16 cellular contexts compared by ENCODE assay signal in genomic region chr19:5907216-5907615, GRCh38. TPM values are rescaled to one million over a fixed set of nuclear protein-coding genes. Genes with fewer than 3 reads are reported as not detected.
A peak's percentile ranks its signal among the peaks of the same experiment; 100 is the strongest.
DNase-seq lines count a peak whose midpoint lies in the region; ATAC-seq, FAIRE-seq and TF ChIP-seq lines count a peak whose summit lies in the region.
"Had no signal": no experiment of that assay in that cellular context is flagged by ENCODE, and none has a peak within 500 bp of the region (broad histone marks: within the 10 kb centered on the region; RNA-seq: fewer than 3 reads in every experiment).

No MANE protein-coding gene starts in this region.

- H3K27me3 Mint-ChIP-seq in activated T-helper 1 cell treated with anti-CD3 and anti-CD28 coated beads, Interleukin-12 subunit alpha, Interleukin-12 subunit beta, Interleukin-2, Interleukin-4 antibody, amounts not matched to agents 30 ng/mL and 10 ng/mL and 1 ng/mL, durations not matched to agents 14 hours and 24 hours and 36 hours (ENCODE audit: insufficient read depth) = no peaks in the 10 kb centered on the region
- H3K27me3 Mint-ChIP-seq in stimulated activated naive CD8-positive, alpha-beta T cell treated with anti-CD3 and anti-CD28 coated beads, Interleukin-15, amount 100 ng/mL, for 72 hours = no peaks in the 10 kb centered on the region

- H3K4me1 Mint-ChIP-seq in activated T-helper 1 cell treated with anti-CD3 and anti-CD28 coated beads, Interleukin-12 subunit alpha, Interleukin-12 subunit beta, Interleukin-2, Interleukin-4 antibody, amounts not matched to agents 30 ng/mL and 10 ng/mL and 1 ng/mL, durations not matched to agents 14 hours and 24 hours and 36 hours (ENCODE audit: low read depth) = peaks cover 25% of the 10 kb centered on the region
- H3K4me1 Mint-ChIP-seq in stimulated activated naive CD8-positive, alpha-beta T cell treated with anti-CD3 and anti-CD28 coated beads, Interleukin-15, amount 100 ng/mL, for 72 hours = peaks cover 44% of the 10 kb centered on the region

- peak; percentile 22 for DNase-seq in stimulated activated CD4-positive, alpha-beta T cell treated with anti-CD3 and anti-CD28 coated beads, Interleukin-2, amount 100 ng/mL, for 4 hours (ENCODE audit: low read depth)
- no peak for DNase-seq in stimulated activated CD4-positive, alpha-beta T cell treated with anti-CD3 and anti-CD28 coated beads, Interleukin-2, amount 100 ng/mL, for 48 hours
- DNase-seq in activated T-helper 1 cell treated with anti-CD3 and anti-CD28 coated beads, Interleukin-12 subunit alpha, Interleukin-12 subunit beta, Interleukin-2, Interleukin-4 antibody, amounts not matched to agents 30 ng/mL and 10 ng/mL and 1 ng/mL, durations not matched to agents 14 hours and 24 hours and 36 hours (ENCODE audit: low spot score) = no peak
- DNase-seq in endothelial cell of umbilical vein (ENCODE audit: low read depth, low spot score) (peak; percentile 18), colonic mucosa (no peak), NCI-H2029 (lab: John Stamatoyannopoulos, UW) (no peak), RCC 7860 (ENCODE audit: low spot score) (no peak)
- no peak for DNase-seq in stimulated activated naive CD8-positive, alpha-beta T cell treated with anti-CD3 and anti-CD28 coated beads, Interleukin-15, amount 100 ng/mL, for 72 hours
- DNase-seq: amygdala, foreskin melanocyte, GOT3, midbrain, NCI-H187, NCI-H446, thyroid gland had no signal

- no peaks in the 10 kb centered on the region for H3K9me1 ChIP-seq in endothelial cell of umbilical vein (replicated peaks; ENCODE audit: control insufficient read depth, extremely low read depth, insufficient read depth, low read length)

- H3K79me2 ChIP-seq in endothelial cell of umbilical vein (ENCODE audit: control insufficient read depth, insufficient read depth, low read length) = peaks cover 13% of the 10 kb centered on the region

- peaks cover 0 to 2% of the 10 kb centered on the region in 2 experiments for H3K36me3 ChIP-seq in endothelial cell of umbilical vein (ENCODE audit: control insufficient read depth in 2 of 2, extremely low read depth in 1 of 2, insufficient read depth in 2 of 2, low read length in 2 of 2)
- H3K36me3 ChIP-seq in colonic mucosa = no peaks in the 10 kb centered on the region

- H3K4me3 ChIP-seq in endothelial cell of umbilical vein (replicated peaks in 1 of 3; ENCODE audit: insufficient read depth in 1 of 3, low read depth in 1 of 3, low read length in 3 of 3) = no peak overlapping the region
- no peak overlapping the region for H3K4me3 ChIP-seq in colonic mucosa
- H3K4me3 ChIP-seq: thyroid gland had no signal

- no peak overlapping the region for H3K4me2 ChIP-seq in endothelial cell of umbilical vein (ENCODE audit: insufficient read depth, low read length)

- H3K36me3 Mint-ChIP-seq in activated T-helper 1 cell treated with anti-CD3 and anti-CD28 coated beads, Interleukin-12 subunit alpha, Interleukin-12 subunit beta, Interleukin-2, Interleukin-4 antibody, amounts not matched to agents 30 ng/mL and 10 ng/mL and 1 ng/mL, durations not matched to agents 14 hours and 24 hours and 36 hours (ENCODE audit: low read depth) = peaks cover 2% of the 10 kb centered on the region

- no peaks in the 10 kb centered on the region for H4K20me1 ChIP-seq in endothelial cell of umbilical vein (replicated peaks; ENCODE audit: control insufficient read depth, extremely low read depth, insufficient read depth, low read length)

- H3K27me3 ChIP-seq in endothelial cell of umbilical vein (ENCODE audit: control insufficient read depth in 2 of 2, insufficient read depth in 2 of 2, low read length in 2 of 2) = no peaks in the 10 kb centered on the region
- no peaks in the 10 kb centered on the region for H3K27me3 ChIP-seq in colonic mucosa
- H3K27me3 ChIP-seq: thyroid gland had no signal

- POLR2A ChIA-PET in endothelial cell of umbilical vein (lab: Charles Lee) = no interaction called here

- no peak for TF ChIP-seq POLR2A in endothelial cell of umbilical vein (IDR thresholded peaks at IDR 0.05; ENCODE audit: low read depth, low read length)

- H3K4me1 ChIP-seq in endothelial cell of umbilical vein (ENCODE audit: control insufficient read depth, extremely low read depth, insufficient read depth, low read length) = peaks cover 8% of the 10 kb centered on the region
- peaks cover 7% of the 10 kb centered on the region for H3K4me1 ChIP-seq in colonic mucosa

- no peak overlapping the region for H3K27ac ChIP-seq in endothelial cell of umbilical vein (ENCODE audit: insufficient read depth, low read depth, low read length)
- H3K27ac ChIP-seq in colonic mucosa = no peak overlapping the region
- H3K27ac ChIP-seq: thyroid gland had no signal

- TF ChIP-seq CTCF in endothelial cell of umbilical vein (IDR thresholded peaks at IDR 0.05; ENCODE audit: extremely low read depth in 1 of 2, insufficient read depth in 1 of 2, low read depth in 1 of 2, low read length in 2 of 2) (no peak), colonic mucosa (IDR thresholded peaks at IDR 0.05) (no peak)

- no TSS peak for BruUV-seq in endothelial cell of umbilical vein (replicated peaks; lab: Mats Ljungman, UMichigan)

- FAIRE-seq in endothelial cell of umbilical vein (lab: Jason Lieb, UNC) (no peak), RCC 7860 (lab: Jason Lieb, UNC) (no peak)

- intact Hi-C loops in activated T-helper 1 cell treated with anti-CD3 and anti-CD28 coated beads, Interleukin-12 subunit alpha, Interleukin-12 subunit beta, Interleukin-2, Interleukin-4 antibody, amounts not matched to agents 30 ng/mL and 10 ng/mL and 1 ng/mL, durations not matched to agents 14 hours and 24 hours and 36 hours (cut with micrococcal nuclease) = no loop called here
- intact Hi-C loops in endothelial cell of umbilical vein (cut with micrococcal nuclease) = loop anchor here (10.0 kb wide), 1 partner anchor 208 kb away; the partner anchor contains the start of gene RFX2
- intact Hi-C loops in colonic mucosa (cut with DNase I) = loop anchor here (10.0 kb wide), 1 partner anchor 58 kb away; no protein-coding TSS in a partner anchor

- H3K9ac ChIP-seq in endothelial cell of umbilical vein (replicated peaks; ENCODE audit: extremely low read depth, insufficient read depth, low read length) = no peak overlapping the region
- no peak overlapping the region for H3K9ac ChIP-seq in colonic mucosa (ENCODE audit: low read depth in 2 of 2, low read length in 2 of 2)

- no peaks in the 10 kb centered on the region for H3K9me3 ChIP-seq in endothelial cell of umbilical vein (replicated peaks; ENCODE audit: control insufficient read depth, insufficient read depth, low read length)
- H3K9me3 ChIP-seq in colonic mucosa = no peaks in the 10 kb centered on the region
- H3K9me3 ChIP-seq: thyroid gland had no signal

- peak overlapping the region; percentile 59 for H3K27ac Mint-ChIP-seq in activated T-helper 1 cell treated with anti-CD3 and anti-CD28 coated beads, Interleukin-12 subunit alpha, Interleukin-12 subunit beta, Interleukin-2, Interleukin-4 antibody, amounts not matched to agents 30 ng/mL and 10 ng/mL and 1 ng/mL, durations not matched to agents 14 hours and 24 hours and 36 hours
- H3K27ac Mint-ChIP-seq in stimulated activated naive CD8-positive, alpha-beta T cell treated with anti-CD3 and anti-CD28 coated beads, Interleukin-15, amount 100 ng/mL, for 72 hours = peak overlapping the region in 1 of 2 donors; percentile 35

- no peak for ATAC-seq in stimulated activated naive CD8-positive, alpha-beta T cell treated with anti-CD3 and anti-CD28 coated beads, Interleukin-15, amount 100 ng/mL, for 72 hours

- dilution Hi-C loops in endothelial cell of umbilical vein (cut with MboI; ENCODE audit: extremely low pct_ligation_motif_present, low sequenced_read_pairs) = no loop called here

- peak overlapping the region; percentile 52 for H3K4me3 Mint-ChIP-seq in activated T-helper 1 cell treated with anti-CD3 and anti-CD28 coated beads, Interleukin-12 subunit alpha, Interleukin-12 subunit beta, Interleukin-2, Interleukin-4 antibody, amounts not matched to agents 30 ng/mL and 10 ng/mL and 1 ng/mL, durations not matched to agents 14 hours and 24 hours and 36 hours
- H3K4me3 Mint-ChIP-seq in stimulated activated naive CD8-positive, alpha-beta T cell treated with anti-CD3 and anti-CD28 coated beads, Interleukin-15, amount 100 ng/mL, for 72 hours = peak overlapping the region; percentile 28 to 61

- CTCF ChIA-PET in endothelial cell of umbilical vein (lab: Charles Lee) = interaction anchor here (1.2 kb wide), 1 partner anchor 103 kb away, joined by 4 read pairs; no protein-coding TSS in a partner anchor

- H2AFZ ChIP-seq in endothelial cell of umbilical vein (ENCODE audit: low read depth, low read length) = no peak overlapping the region

- H3K9me3 Mint-ChIP-seq in activated T-helper 1 cell treated with anti-CD3 and anti-CD28 coated beads, Interleukin-12 subunit alpha, Interleukin-12 subunit beta, Interleukin-2, Interleukin-4 antibody, amounts not matched to agents 30 ng/mL and 10 ng/mL and 1 ng/mL, durations not matched to agents 14 hours and 24 hours and 36 hours = no peaks in the 10 kb centered on the region
- H3K9me3 Mint-ChIP-seq in stimulated activated naive CD8-positive, alpha-beta T cell treated with anti-CD3 and anti-CD28 coated beads, Interleukin-15, amount 100 ng/mL, for 72 hours = no peaks in the 10 kb centered on the region

RNA-seq across cellular contexts. Expression of gene VMAC, which starts 2.5 kb away (rescaled TPM):
- 3.5 and 4.2 TPM in 2 replicates for total RNA-seq in activated T-helper 1 cell treated with anti-CD3 and anti-CD28 coated beads, Interleukin-12 subunit alpha, Interleukin-12 subunit beta, Interleukin-2, Interleukin-4 antibody, amounts not matched to agents 30 ng/mL and 10 ng/mL and 1 ng/mL, durations not matched to agents 14 hours and 24 hours and 36 hours
- 4.4 and 4.7 TPM in 2 replicates for total RNA-seq in endothelial cell of umbilical vein
- polyA plus RNA-seq in endothelial cell of umbilical vein = 6.9 and 8.9 TPM in 2 replicates
- polyA plus RNA-seq in endothelial cell of umbilical vein (2011; cell fraction: cytosol; rRNA removed) = 2.1 and 3.2 TPM in 2 replicates
- 21.6 TPM in 2 replicates for polyA plus RNA-seq in endothelial cell of umbilical vein (2011; cell fraction: nucleus; rRNA removed)
- polyA plus RNA-seq in endothelial cell of umbilical vein (2012) = 2.1 and 2.6 TPM in 2 replicates
- 1.9 and 3.9 TPM in 2 replicates for polyA minus RNA-seq in endothelial cell of umbilical vein
- 0.72 TPM for polyA minus RNA-seq in endothelial cell of umbilical vein (2011; cell fraction: cytosol; rRNA and poly(A)+ RNA removed)
- 4.0 and 4.6 TPM in 2 replicates for polyA minus RNA-seq in endothelial cell of umbilical vein (2011; cell fraction: nucleus; rRNA and poly(A)+ RNA removed)
- 1 to 10 TPM; 4.0 to 4.7 TPM for total RNA-seq in colonic mucosa

RNA-seq across cellular contexts. Expression of gene NDUFA11, which starts 3.6 kb away (rescaled TPM):
- 230 and 243 TPM in 2 replicates for total RNA-seq in activated T-helper 1 cell treated with anti-CD3 and anti-CD28 coated beads, Interleukin-12 subunit alpha, Interleukin-12 subunit beta, Interleukin-2, Interleukin-4 antibody, amounts not matched to agents 30 ng/mL and 10 ng/mL and 1 ng/mL, durations not matched to agents 14 hours and 24 hours and 36 hours
- total RNA-seq in endothelial cell of umbilical vein = 281 and 283 TPM in 2 replicates
- polyA plus RNA-seq in endothelial cell of umbilical vein = 876 and 1,690 TPM in 2 replicates
- polyA plus RNA-seq in endothelial cell of umbilical vein (2011; cell fraction: cytosol; rRNA removed) = 491 and 683 TPM in 2 replicates
- polyA plus RNA-seq in endothelial cell of umbilical vein (2011; cell fraction: nucleus; rRNA removed) = 195 and 273 TPM in 2 replicates
- 256 and 303 TPM in 2 replicates for polyA plus RNA-seq in endothelial cell of umbilical vein (2012)
- polyA minus RNA-seq in endothelial cell of umbilical vein = 50.8 and 68.0 TPM in 2 replicates
- 39.5 TPM for polyA minus RNA-seq in endothelial cell of umbilical vein (2011; cell fraction: cytosol; rRNA and poly(A)+ RNA removed)
- 16.4 and 23.1 TPM in 2 replicates for polyA minus RNA-seq in endothelial cell of umbilical vein (2011; cell fraction: nucleus; rRNA and poly(A)+ RNA removed)
- 100 to 1,000 TPM; 188 to 228 TPM for total RNA-seq in colonic mucosa

RNA-seq across cellular contexts. Expression of gene CAPS, which starts 6.8 kb away (rescaled TPM):
- total RNA-seq in activated T-helper 1 cell treated with anti-CD3 and anti-CD28 coated beads, Interleukin-12 subunit alpha, Interleukin-12 subunit beta, Interleukin-2, Interleukin-4 antibody, amounts not matched to agents 30 ng/mL and 10 ng/mL and 1 ng/mL, durations not matched to agents 14 hours and 24 hours and 36 hours = 3.4 and 3.6 TPM in 2 replicates
- total RNA-seq in endothelial cell of umbilical vein (6.1 and 6.9 TPM in 2 replicates), colonic mucosa (10 to 100 TPM in 1 of 2 donors, 1 to 10 TPM in 1; 9.3 to 15.0 TPM)
- polyA plus RNA-seq in endothelial cell of umbilical vein = 8.9 and 11.3 TPM in 2 replicates
- 1.5 and 3.3 TPM in 2 replicates for polyA plus RNA-seq in endothelial cell of umbilical vein (2011; cell fraction: cytosol; rRNA removed)
- polyA plus RNA-seq in endothelial cell of umbilical vein (2011; cell fraction: nucleus; rRNA removed) = 26.1 and 29.4 TPM in 2 replicates
- polyA plus RNA-seq in endothelial cell of umbilical vein (2012) = 2.4 and 4.4 TPM in 2 replicates
- polyA minus RNA-seq in endothelial cell of umbilical vein = 1.8 and 2.1 TPM in 2 replicates
- not detected for polyA minus RNA-seq in endothelial cell of umbilical vein (2011; cell fraction: cytosol; rRNA and poly(A)+ RNA removed)
- 3.8 and 5.6 TPM in 2 replicates for polyA minus RNA-seq in endothelial cell of umbilical vein (2011; cell fraction: nucleus; rRNA and poly(A)+ RNA removed)

RNA-seq across cellular contexts. Expression of gene FUT5, which starts 36.9 kb away (rescaled TPM):
- not detected in 2 replicates for total RNA-seq in activated T-helper 1 cell treated with anti-CD3 and anti-CD28 coated beads, Interleukin-12 subunit alpha, Interleukin-12 subunit beta, Interleukin-2, Interleukin-4 antibody, amounts not matched to agents 30 ng/mL and 10 ng/mL and 1 ng/mL, durations not matched to agents 14 hours and 24 hours and 36 hours
- not detected in 2 replicates for total RNA-seq in endothelial cell of umbilical vein
- polyA plus RNA-seq in endothelial cell of umbilical vein = not detected in 2 replicates
- polyA plus RNA-seq in endothelial cell of umbilical vein (2011; cell fraction: cytosol; rRNA removed) = not detected in 2 replicates
- not detected in 2 replicates for polyA plus RNA-seq in endothelial cell of umbilical vein (2011; cell fraction: nucleus; rRNA removed)
- polyA plus RNA-seq in endothelial cell of umbilical vein (2012) = not detected in 2 replicates
- polyA minus RNA-seq in endothelial cell of umbilical vein = not detected in 2 replicates
- polyA minus RNA-seq in endothelial cell of umbilical vein (2011; cell fraction: cytosol; rRNA and poly(A)+ RNA removed) = not detected
- polyA minus RNA-seq in endothelial cell of umbilical vein (2011; cell fraction: nucleus; rRNA and poly(A)+ RNA removed) = not detected in 2 replicates
- total RNA-seq in colonic mucosa = under 1 TPM in 1 of 2 donors, not detected in 1; 0.24 TPM
- total RNA-seq: osteocyte, thyroid gland had no signal

RNA-seq across cellular contexts. Expression of gene FUT3, which starts 56.0 kb away (rescaled TPM):
- total RNA-seq in activated T-helper 1 cell treated with anti-CD3 and anti-CD28 coated beads, Interleukin-12 subunit alpha, Interleukin-12 subunit beta, Interleukin-2, Interleukin-4 antibody, amounts not matched to agents 30 ng/mL and 10 ng/mL and 1 ng/mL, durations not matched to agents 14 hours and 24 hours and 36 hours = not detected in 2 replicates
- total RNA-seq in endothelial cell of umbilical vein (not detected in 2 replicates), colonic mucosa (100 to 1,000 TPM; 260 to 272 TPM)
- not detected in 2 replicates for polyA plus RNA-seq in endothelial cell of umbilical vein
- not detected in 2 replicates for polyA plus RNA-seq in endothelial cell of umbilical vein (2011; cell fraction: cytosol; rRNA removed)
- polyA plus RNA-seq in endothelial cell of umbilical vein (2011; cell fraction: nucleus; rRNA removed) = not detected in 2 replicates
- not detected in 2 replicates for polyA plus RNA-seq in endothelial cell of umbilical vein (2012)
- polyA minus RNA-seq in endothelial cell of umbilical vein = not detected in 2 replicates
- polyA minus RNA-seq in endothelial cell of umbilical vein (2011; cell fraction: cytosol; rRNA and poly(A)+ RNA removed) = not detected
- polyA minus RNA-seq in endothelial cell of umbilical vein (2011; cell fraction: nucleus; rRNA and poly(A)+ RNA removed) = not detected in 2 replicates
- total RNA-seq: osteocyte had no signal

Comparison
In these comparisons a context has a peak if more than half of its experiments do, and no peak if none do; other contexts are left out.
1. DNase-seq: peak in stimulated activated CD4-positive, alpha-beta T cell treated with anti-CD3 and anti-CD28 coated beads, Interleukin-2, amount 100 ng/mL, for 4 hours (single experiment) and endothelial cell of umbilical vein (single experiment); none in stimulated activated CD4-positive, alpha-beta T cell treated with anti-CD3 and anti-CD28 coated beads, Interleukin-2, amount 100 ng/mL, for 48 hours (0 of 2), activated T-helper 1 cell treated with anti-CD3 and anti-CD28 coated beads, Interleukin-12 subunit alpha, Interleukin-12 subunit beta, Interleukin-2, Interleukin-4 antibody, amounts not matched to agents 30 ng/mL and 10 ng/mL and 1 ng/mL, durations not matched to agents 14 hours and 24 hours and 36 hours (single experiment), stimulated activated naive CD8-positive, alpha-beta T cell treated with anti-CD3 and anti-CD28 coated beads, Interleukin-15, amount 100 ng/mL, for 72 hours (0 of 2), colonic mucosa (single experiment), NCI-H2029 (single experiment) and RCC 7860 (single experiment).